ENCODE assay signal across 10 cellular contexts in the genomic region with DNA sequence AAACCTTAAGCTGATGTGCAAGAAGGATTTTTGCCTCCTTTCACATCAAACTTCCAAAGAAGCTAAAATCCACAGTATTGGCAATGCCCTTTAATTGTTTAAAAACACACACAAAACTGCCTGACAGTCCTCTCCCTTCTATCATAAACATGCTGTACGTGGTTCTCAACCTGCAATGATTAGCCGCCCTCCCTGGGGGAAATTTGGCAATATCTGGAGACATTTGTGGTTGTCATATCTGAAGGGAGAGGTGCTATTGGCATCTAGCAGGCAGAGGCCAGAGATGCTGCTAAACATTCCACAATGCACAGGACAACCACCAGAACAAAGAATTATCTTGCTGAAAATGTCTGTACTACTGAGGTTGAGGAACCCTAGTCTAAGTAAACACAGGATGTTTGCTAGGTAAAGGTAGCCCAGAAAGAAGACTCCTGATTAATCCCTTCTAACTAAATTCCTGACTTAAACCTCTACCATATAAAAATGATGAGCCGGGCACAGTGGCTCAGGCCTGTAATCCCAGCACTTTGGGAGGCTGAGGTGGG. TPM values are rescaled to one million over a fixed set of nuclear protein-coding genes. Genes with fewer than 3 reads are reported as not detected.
DNase-seq lines count a peak whose midpoint lies in the region; ATAC-seq and TF ChIP-seq lines count a peak whose summit lies in the region.
"Had no signal": no experiment of that assay in that cellular context is flagged by ENCODE, and none has a peak within 500 bp of the region (broad histone marks: within the 10 kb centered on the region; RNA-seq: fewer than 3 reads in every experiment).

No MANE protein-coding gene starts in this region.

- no peaks in the 10 kb centered on the region for H3K27me3 Mint-ChIP-seq in central memory CD8-positive, alpha-beta T cell
- H3K27me3 Mint-ChIP-seq in natural killer cell (ENCODE audit: low read depth in 2 of 2), result no peaks in the 10 kb centered on the region

- no TSS peak for BruUV-seq in A673 (replicated peaks; lab: Mats Ljungman, UMichigan)

- H3K27ac Mint-ChIP-seq in central memory CD8-positive, alpha-beta T cell (ENCODE audit: low read depth), result peak overlapping the region; percentile 87
- H3K27ac Mint-ChIP-seq in natural killer cell, result peak overlapping the region; percentile 80 to 83

- no peak overlapping the region for H3K27ac ChIP-seq in A673 (ENCODE audit: low read depth, low read length, poor library complexity, severe bottlenecking)
- H3K27ac ChIP-seq in HUES64 (ENCODE audit: low read depth, low read length), result no peak overlapping the region
- H3K27ac ChIP-seq: cardiac muscle cell had no signal

- no peaks in the 10 kb centered on the region for H3K9me3 ChIP-seq in A673 (ENCODE audit: low read depth, low read length, poor library complexity, severe bottlenecking)
- H3K9me3 ChIP-seq in HUES64 (ENCODE audit: insufficient read depth, low read depth, low read length), result no peaks in the 10 kb centered on the region

- intact Hi-C loops in A673 (cut with micrococcal nuclease; ENCODE audit: unreplicated experiment), result no loop called here
- intact Hi-C loops in natural killer cell (cut with micrococcal nuclease), result no loop called here

- TF ChIP-seq CTCF in A673 (conservative IDR thresholded peaks at IDR 0.05; ENCODE audit: low read depth, low read length) (no peak), natural killer cell (IDR thresholded peaks at IDR 0.05) (no peak)

- H3K27me3 ChIP-seq in A673 (replicated peaks; ENCODE audit: insufficient read depth, low read depth, low read length, poor library complexity) (no peaks in the 10 kb centered on the region), HUES64 (ENCODE audit: insufficient read depth, low read length) (peaks cover 53% of the 10 kb centered on the region)

- H3K4me3 ChIP-seq in A673 (ENCODE audit: low read depth, low read length, poor library complexity, severe bottlenecking), result peak overlapping the region; percentile 63
- peak overlapping the region; percentile 75; the same call in 1 of the 2 replicates for H3K4me3 ChIP-seq in HUES64 (ENCODE audit: low read length)

- H3K9ac ChIP-seq in HUES64 (ENCODE audit: low read depth, low read length), result no peak overlapping the region

- H3K4me3 Mint-ChIP-seq in central memory CD8-positive, alpha-beta T cell, result peak overlapping the region; percentile 86
- peak overlapping the region; percentile 91 for H3K4me3 Mint-ChIP-seq in natural killer cell

- ATAC-seq in central memory CD8-positive, alpha-beta T cell (replicated peaks; ENCODE audit: extremely low read depth, poor library complexity, severe bottlenecking), result no peak
- no peak for ATAC-seq in natural killer cell
- ATAC-seq in GM19455 (IDR thresholded peaks at IDR 0.05; ENCODE audit: unreplicated experiment), result no peak
- no peak for ATAC-seq in GM19023 (IDR thresholded peaks at IDR 0.05; ENCODE audit: unreplicated experiment)
- no peak for ATAC-seq in GM18511 (IDR thresholded peaks at IDR 0.05; ENCODE audit: unreplicated experiment)

- H3K9me3 Mint-ChIP-seq in central memory CD8-positive, alpha-beta T cell, result no peaks in the 10 kb centered on the region
- H3K9me3 Mint-ChIP-seq in natural killer cell, result no peaks in the 10 kb centered on the region

- DNase-seq in A673 (ENCODE audit: low spot score), result no peak
- no peak for DNase-seq in central memory CD8-positive, alpha-beta T cell (ENCODE audit: low spot score in 2 of 2)
- no peak for DNase-seq in natural killer cell
- no peak for DNase-seq in NCI-H1417 (lab: John Stamatoyannopoulos, UW)

- WGBS in HUES64, result 98% methylated on average over 3 of the region's 3 CpGs

- H3K36me3 ChIP-seq in A673 (ENCODE audit: insufficient read depth, low read length, poor library complexity, severe bottlenecking) (no peaks in the 10 kb centered on the region), HUES64 (ENCODE audit: insufficient read depth, low read length) (no peaks in the 10 kb centered on the region)
- H3K36me3 ChIP-seq: cardiac muscle cell had no signal

- CTCF ChIA-PET in A673 (lab: Charles Lee), result no interaction called here

- H3K4me1 ChIP-seq in A673 (ENCODE audit: insufficient read depth, low read length, poor library complexity, severe bottlenecking), result no peaks in the 10 kb centered on the region
- H3K4me1 ChIP-seq in HUES64 (ENCODE audit: insufficient read depth, low read length), result 0 out of 2 replicates have a peak, but pooled peaks cover 7% of the 10 kb centered on the region

- POLR2A ChIA-PET in A673 (lab: Charles Lee; ENCODE audit: low non-redundant PET), result no interaction called here

- H3K4me1 Mint-ChIP-seq in central memory CD8-positive, alpha-beta T cell, result no peaks in the 10 kb centered on the region
- H3K4me1 Mint-ChIP-seq in natural killer cell, result peaks cover 6 to 7% of the 10 kb centered on the region in 2 donors

- peaks cover 5% of the 10 kb centered on the region for H3K36me3 Mint-ChIP-seq in central memory CD8-positive, alpha-beta T cell (ENCODE audit: insufficient read depth)
- H3K36me3 Mint-ChIP-seq in natural killer cell, result no peaks in the 10 kb centered on the region

RNA-seq across cellular contexts. Expression of a gene that starts 1.2 kb away (rescaled TPM):
- total RNA-seq in A673 (2021) (not detected in 2 replicates), natural killer cell (not detected)
- polyA plus RNA-seq in HUES64 (2013, experiment 1 of 2), result not detected
- not detected for polyA plus RNA-seq in HUES64 (2013, experiment 2 of 2)
- total RNA-seq: renal cortical epithelial cell had no signal

RNA-seq across cellular contexts. Expression of a gene that starts 21.8 kb away (rescaled TPM):
- total RNA-seq in A673 (2021), result 0.28 and 0.37 TPM in 2 replicates
- 1.0 TPM for polyA plus RNA-seq in HUES64 (2013, experiment 1 of 2)
- 0.70 TPM for polyA plus RNA-seq in HUES64 (2013, experiment 2 of 2)
- 1 to 10 TPM; 2.3 to 3.0 (median 2.6) TPM for total RNA-seq in natural killer cell

RNA-seq across cellular contexts. Expression of a gene that starts 31.3 kb away (rescaled TPM):
- total RNA-seq in A673 (2021), result 25.5 and 28.1 TPM in 2 replicates
- 8.1 TPM for polyA plus RNA-seq in HUES64 (2013, experiment 1 of 2)
- polyA plus RNA-seq in HUES64 (2013, experiment 2 of 2), result 8.8 TPM
- total RNA-seq in natural killer cell, result 10 to 100 TPM in 2 of 3 donors, 1 to 10 TPM in 1; 6.7 to 10.3 (median 10.1) TPM

RNA-seq across cellular contexts. Expression of a gene that starts 44.5 kb away (rescaled TPM):
- total RNA-seq in A673 (2021), result 34.2 and 47.7 TPM in 2 replicates
- 7.6 TPM for polyA plus RNA-seq in HUES64 (2013, experiment 1 of 2)
- 10.2 TPM for polyA plus RNA-seq in HUES64 (2013, experiment 2 of 2)
- total RNA-seq in natural killer cell, result 10 to 100 TPM; 16.3 to 19.2 (median 17.4) TPM

RNA-seq across cellular contexts. Expression of a gene that starts 54.7 kb away (rescaled TPM):
- total RNA-seq in A673 (2021) (not detected in 2 replicates), natural killer cell (under 1 TPM in 1 of 3 donors, not detected in 2; 0.54 TPM)
- polyA plus RNA-seq in HUES64 (2013, experiment 1 of 2), result not detected
- polyA plus RNA-seq in HUES64 (2013, experiment 2 of 2), result 0.51 TPM
